9 cellular contexts compared by ENCODE assay signal in genomic region chr2:38690499-38691420, GRCh38. TPM values are rescaled to one million over a fixed set of nuclear protein-coding genes. Genes with fewer than 3 reads are reported as not detected.
A peak's percentile ranks its signal among the peaks of the same experiment; 100 is the strongest.
DNase-seq lines count a peak whose midpoint lies in the region; ATAC-seq and TF ChIP-seq lines count a peak whose summit lies in the region.
"Had no signal": no experiment of that assay in that cellular context is flagged by ENCODE, and none has a peak within 500 bp of the region (broad histone marks: within the 10 kb centered on the region; RNA-seq: fewer than 3 reads in every experiment).

No MANE protein-coding gene starts in this region.

- H3K9me3 Mint-ChIP-seq in Calu3 (ENCODE audit: low read depth, unreplicated experiment): no peaks in the 10 kb centered on the region
- H3K9me3 Mint-ChIP-seq in MCF 10A (ENCODE audit: unreplicated experiment): no peaks in the 10 kb centered on the region
- H3K9me3 Mint-ChIP-seq in nephron progenitor cell: no peaks in the 10 kb centered on the region

- CTCF ChIA-PET in Calu3 (lab: Charles Lee) (interaction anchor here (0.5 to 1.7 kb wide), 6 partner anchors 25 to 390 kb away, joined by 3 to 10 read pairs (median 4); partner anchors contain the start of gene GALM), MCF 10A (lab: Yijun Ruan, JAX) (interaction anchor here (0.6 to 1.8 kb wide), 7 partner anchors 10 to 86 kb away, joined by 3 to 7 read pairs (median 3); no protein-coding TSS in a partner anchor)

- POLR2A ChIA-PET in MCF 10A (lab: Yijun Ruan, JAX): interaction anchor here (0.7 to 4.2 kb wide), 14 partner anchors 9 to 191 kb away, joined by 3 to 38 read pairs (median 3); partner anchors contain the start of genes DHX57, HNRNPLL, MORN2 and SRSF7

- intact Hi-C loops in Calu3 (cut with micrococcal nuclease; ENCODE audit: unreplicated experiment) (loop anchor here (2.0 kb wide), 1 partner anchor 36 kb away; no protein-coding TSS in a partner anchor), MCF 10A (cut with micrococcal nuclease) (no loop called here)

- no peaks in the 10 kb centered on the region for H3K27me3 Mint-ChIP-seq in Calu3 (ENCODE audit: unreplicated experiment)
- H3K27me3 Mint-ChIP-seq in MCF 10A (ENCODE audit: insufficient read depth, unreplicated experiment): no peaks in the 10 kb centered on the region
- H3K27me3 Mint-ChIP-seq in nephron progenitor cell (ENCODE audit: low read depth, poor library complexity): peaks cover 4% of the 10 kb centered on the region

- H3K4me1 Mint-ChIP-seq in Calu3 (ENCODE audit: low read depth, unreplicated experiment) (peaks cover 37% of the 10 kb centered on the region), MCF 10A (ENCODE audit: insufficient read depth, unreplicated experiment) (peaks cover 25% of the 10 kb centered on the region), nephron progenitor cell (no peaks in the 10 kb centered on the region)

- peak; percentile 46 for DNase-seq in Calu3
- DNase-seq in NCI-H1694 (lab: John Stamatoyannopoulos, UW): peak; percentile 72
- DNase-seq in MCF 10A (ENCODE audit: unreplicated experiment): peak; percentile 84
- no peak for DNase-seq in nephron progenitor cell
- no peak for DNase-seq in activated gamma-delta T cell (lab: John Stamatoyannopoulos, UW)
- DNase-seq in NCI-H1417 (lab: John Stamatoyannopoulos, UW): no peak
- no peak for DNase-seq in DMS79 (lab: John Stamatoyannopoulos, UW)
- DNase-seq: GOT3 had no signal

- no TSS peak for BruUV-seq in Calu3 (replicated peaks; lab: Mats Ljungman, UMichigan)
- BruUV-seq in MCF 10A (replicated peaks; lab: Mats Ljungman, UMichigan): no TSS peak

- no peak for ATAC-seq in HG03442 (IDR thresholded peaks at IDR 0.05; ENCODE audit: unreplicated experiment)

- no peak for TF ChIP-seq CTCF in Calu3 (IDR thresholded peaks at IDR 0.05; ENCODE audit: unreplicated experiment)
- no peak for TF ChIP-seq CTCF in MCF 10A (IDR thresholded peaks at IDR 0.05; ENCODE audit: unreplicated experiment)
- TF ChIP-seq CTCF in nephron progenitor cell (IDR thresholded peaks at IDR 0.05): no peak

- H3K36me3 Mint-ChIP-seq in Calu3 (ENCODE audit: insufficient read depth, unreplicated experiment) (peaks cover 4% of the 10 kb centered on the region), MCF 10A (ENCODE audit: insufficient read depth, unreplicated experiment) (no peaks in the 10 kb centered on the region), nephron progenitor cell (ENCODE audit: low read depth) (peaks cover 66% of the 10 kb centered on the region)

- H3K27ac Mint-ChIP-seq in Calu3 (ENCODE audit: unreplicated experiment) (peak overlapping the region; percentile 43), MCF 10A (ENCODE audit: low read depth, unreplicated experiment) (peak overlapping the region; percentile 86), nephron progenitor cell (peak overlapping the region; percentile 37)

- no peak overlapping the region for H3K4me3 Mint-ChIP-seq in Calu3 (ENCODE audit: low read depth, unreplicated experiment)
- H3K4me3 Mint-ChIP-seq in MCF 10A (ENCODE audit: unreplicated experiment): no peak overlapping the region
- H3K4me3 Mint-ChIP-seq in nephron progenitor cell: no peak overlapping the region

RNA-seq across cellular contexts. Expression of gene GALM, which starts 24.8 kb away (rescaled TPM):
- total RNA-seq in Calu3 (2022) (9.1 and 11.3 TPM in 2 replicates), MCF 10A (2022) (not detected in 2 replicates)

Comparison
In these comparisons a context has a peak if more than half of its experiments do, and no peak if none do; other contexts are left out.
1. DNase-seq: peak in Calu3 (single experiment), NCI-H1694 (single experiment) and MCF 10A (single experiment); none in nephron progenitor cell (single experiment), activated gamma-delta T cell (single experiment), NCI-H1417 (0 of 3) and DMS79 (single experiment).
2. Peak in every context shown above with its lines, with median percentiles within 50 percentile points of each other: H3K27ac Mint-ChIP-seq.